In genomic region chr3:141399979-141400971, GRCh38 we compare ENCODE assay signal across 7 cellular contexts. TPM values are rescaled to one million over a fixed set of nuclear protein-coding genes. Genes with fewer than 3 reads are reported as not detected.
DNase-seq lines count a peak whose midpoint lies in the region; ATAC-seq and TF ChIP-seq lines count a peak whose summit lies in the region.

No MANE protein-coding gene starts in this region.

- H3K9me3 ChIP-seq in Panc1 (ENCODE audit: control insufficient read depth, insufficient read depth, low read depth, low read length) (peaks cover 5% of the 10 kb centered on the region; the same call in 1 of the 2 replicates), gastroesophageal sphincter (no peaks in the 10 kb centered on the region), spleen (peaks cover 0 to 12% (median 10%) of the 10 kb centered on the region in 8 donors)

- no TSS peak for BruUV-seq in Panc1 (replicated peaks; lab: Mats Ljungman, UMichigan)

- CTCF ChIA-PET in Panc1 (lab: Charles Lee) = no interaction called here

- no peaks in the 10 kb centered on the region for H3K27me3 ChIP-seq in Panc1 (ENCODE audit: control insufficient read depth, insufficient read depth, low read length)
- H3K27me3 ChIP-seq in gastroesophageal sphincter = no peaks in the 10 kb centered on the region
- H3K27me3 ChIP-seq in spleen (replicated peaks in 1 of 7) = no peaks in the 10 kb centered on the region

- H3K27ac ChIP-seq in Panc1 (ENCODE audit: low read length) = peak overlapping the region; percentile 51
- peak overlapping the region; percentile 81 to 100 (median 98) for H3K27ac ChIP-seq in gastroesophageal sphincter
- peak overlapping the region in 7 of 8 donors; percentile 44 to 97 (median 96) for H3K27ac ChIP-seq in spleen

- ATAC-seq in GM18861 (IDR thresholded peaks at IDR 0.05; ENCODE audit: unreplicated experiment) = peak; percentile 29
- ATAC-seq in Panc1 = no peak
- peak; percentile 40 for ATAC-seq in gastroesophageal sphincter
- ATAC-seq in GM21528 (IDR thresholded peaks at IDR 0.05; ENCODE audit: low FRiP score, unreplicated experiment) = no peak

- H3K4me3 ChIP-seq in Panc1 (ENCODE audit: low read depth in 2 of 2, low read length in 2 of 2) (no peak overlapping the region), gastroesophageal sphincter (no peak overlapping the region), spleen (peak overlapping the region in 1 of 8 donors; percentile 8)

- intact Hi-C loops in Panc1 (cut with micrococcal nuclease; ENCODE audit: unreplicated experiment) = no loop called here
- intact Hi-C loops in spleen (cut with DNase I; ENCODE audit: low total_unique reads) = no loop called here

- in situ Hi-C loops in Panc1 (cut with HindIII; ENCODE audit: low pct_unique_long_range_greater_than_20kb, low sequenced_read_pairs) = no loop called here

- POLR2A ChIA-PET in Panc1 (lab: Charles Lee) = no interaction called here

- DNase-seq in Panc1 (ENCODE audit: low read depth, low spot score) (no peak), spleen (no peak), AG08395 (ENCODE audit: low spot score) (no peak), NCI-H510A (lab: John Stamatoyannopoulos, UW) (no peak)

- TF ChIP-seq EP300 in gastroesophageal sphincter (IDR thresholded peaks at IDR 0.05) = no peak

- WGBS in gastroesophageal sphincter (ENCODE audit: low coverage in 1 of 2), 2 donors = 39 to 50% methylated on average over 4 to 5 of the region's 5 CpGs
- 67 to 81% (median 74%) methylated on average over 5 of the region's 5 CpGs for WGBS in spleen, 5 donors

- H3K36me3 ChIP-seq in Panc1 (ENCODE audit: control insufficient read depth, insufficient read depth, low read length) (0 out of 2 replicates have a peak, but pooled peaks cover 3% of the 10 kb centered on the region), gastroesophageal sphincter (peaks cover 0 to 28% of the 10 kb centered on the region in 2 donors), spleen (peaks cover 0 to 27% (median 14%) of the 10 kb centered on the region in 6 donors)

- TF ChIP-seq CTCF in Panc1 (IDR thresholded peaks at IDR 0.05) = no peak
- no peak for TF ChIP-seq CTCF in gastroesophageal sphincter (IDR thresholded peaks at IDR 0.05)
- TF ChIP-seq CTCF in spleen (IDR thresholded peaks at IDR 0.05 in 8 of 11, conservative IDR thresholded peaks at IDR 0.05 in 3 of 11) = no peak

- TF ChIP-seq POLR2A in gastroesophageal sphincter (IDR thresholded peaks at IDR 0.05) (no peak), spleen (IDR thresholded peaks at IDR 0.05) (no peak)

- peaks cover 27% of the 10 kb centered on the region for H3K4me1 ChIP-seq in Panc1 (ENCODE audit: control insufficient read depth, insufficient read depth, low read length)
- H3K4me1 ChIP-seq in gastroesophageal sphincter = peaks cover 10 to 52% (median 23%) of the 10 kb centered on the region in 3 donors
- H3K4me1 ChIP-seq in spleen = peaks cover 13 to 63% (median 47%) of the 10 kb centered on the region in 6 donors

RNA-seq across cellular contexts. Expression of gene ZBTB38, which starts 32.0 kb away (rescaled TPM):
- total RNA-seq in Panc1 (2021; ENCODE audit: unreplicated experiment) (46.7 TPM), gastroesophageal sphincter (100 to 1,000 TPM; 183 to 225 (median 203) TPM), spleen (100 to 1,000 TPM in 2 of 7 donors, 10 to 100 TPM in 5; 42.8 to 122 (median 73.7) TPM)
- polyA plus RNA-seq in Panc1 (2012; ENCODE audit: insufficient read length) = 34.0 TPM
- 1 to 10 TPM; 4.8 to 8.4 (median 5.6) TPM for polyA plus RNA-seq in spleen

Comparison
In these comparisons a context has a peak if more than half of its experiments do, and no peak if none do; other contexts are left out.
1. ATAC-seq: peak in GM18861 (single experiment) and gastroesophageal sphincter (single experiment); none in Panc1 (single experiment) and GM21528 (single experiment).
2. Peak in every context shown above with its lines, with median percentiles within 50 percentile points of each other: H3K27ac ChIP-seq.